ENCODE assay signal across 21 cellular contexts in genomic region chr17:49869038-49869374, GRCh38. TPM values are rescaled to one million over a fixed set of nuclear protein-coding genes. Genes with fewer than 3 reads are reported as not detected.
DNase-seq lines count a peak whose midpoint lies in the region; ATAC-seq, FAIRE-seq and TF ChIP-seq lines count a peak whose summit lies in the region.
"Had no signal": no experiment of that assay in that cellular context is flagged by ENCODE, and none has a peak within 500 bp of the region (broad histone marks: within the 10 kb centered on the region; RNA-seq: fewer than 3 reads in every experiment).

No MANE protein-coding gene starts in this region.

- peaks cover 1% of the 10 kb centered on the region for H3K36me3 Mint-ChIP-seq in astrocyte (ENCODE audit: low read depth, unreplicated experiment)
- H3K36me3 Mint-ChIP-seq: CD14-positive monocyte; CD4-positive, alpha-beta memory T cell; IgD-negative memory B cell had no signal

- no peak for FAIRE-seq in astrocyte (lab: Jason Lieb, UNC)
- FAIRE-seq: A204.1, GM12891, H1, HepG2 had no signal

- 0 out of 2 replicates have a peak, but pooled peaks cover 3% of the 10 kb centered on the region for H4K20me1 ChIP-seq in DND-41 (ENCODE audit: insufficient read depth, low read length)
- H4K20me1 ChIP-seq in astrocyte (ENCODE audit: insufficient read depth, low read length) = no peaks in the 10 kb centered on the region
- peaks cover 4% of the 10 kb centered on the region for H4K20me1 ChIP-seq in osteoblast (ENCODE audit: insufficient read depth, low read length)

- no peak overlapping the region for H2AFZ ChIP-seq in DND-41 (ENCODE audit: low read depth, low read length)
- no peak overlapping the region for H2AFZ ChIP-seq in astrocyte (ENCODE audit: low read depth, low read length)
- H2AFZ ChIP-seq in osteoblast (ENCODE audit: low read length) = no peak overlapping the region

- H3K4me1 Mint-ChIP-seq in astrocyte (ENCODE audit: low read depth, unreplicated experiment) = peaks cover 15% of the 10 kb centered on the region

- H3K9ac ChIP-seq in DND-41 (ENCODE audit: low read depth, low read length) = no peak overlapping the region
- H3K9ac ChIP-seq in astrocyte (ENCODE audit: low read length) = no peak overlapping the region

- H3K9me3 ChIP-seq in DND-41 (ENCODE audit: insufficient read depth, low read length, severe bottlenecking) (no peaks in the 10 kb centered on the region), astrocyte (ENCODE audit: insufficient read depth, low read depth, low read length) (no peaks in the 10 kb centered on the region), osteoblast (ENCODE audit: low read depth, low read length) (no peaks in the 10 kb centered on the region), stomach (no peaks in the 10 kb centered on the region)
- H3K9me3 ChIP-seq: BE2C had no signal

- DNase-seq in DND-41 (no peak), astrocyte (ENCODE audit: low read depth) (no peak), osteoblast (ENCODE audit: insufficient read length, low spot score, missing footprints) (peak; percentile 57), NCI-H187 treated with DMSO at 0.1 percent for 48 hours (lab: John Stamatoyannopoulos, UW) (no peak), stomach (no peak)
- DNase-seq: ACHN; BE2C; CD4-positive, alpha-beta memory T cell; DMS153; DMS79 treated with DMSO at 0.1 percent for 48 hours; EL; H9; KBM-7 had no signal

- H3K4me1 ChIP-seq in DND-41 (ENCODE audit: insufficient read depth, low read length) (0 out of 2 replicates have a peak, but pooled peaks cover 3% of the 10 kb centered on the region), astrocyte (ENCODE audit: insufficient read depth, low read length) (no peaks in the 10 kb centered on the region), osteoblast (ENCODE audit: insufficient read depth, low read length) (no peaks in the 10 kb centered on the region), stomach (no peaks in the 10 kb centered on the region)
- H3K4me1 ChIP-seq: BE2C had no signal

- peaks cover 31% of the 10 kb centered on the region for H3K27me3 Mint-ChIP-seq in astrocyte (ENCODE audit: low read depth, unreplicated experiment)

- H3K9me3 Mint-ChIP-seq in astrocyte (ENCODE audit: unreplicated experiment) = peaks cover 1% of the 10 kb centered on the region
- H3K9me3 Mint-ChIP-seq: CD4-positive, alpha-beta memory T cell; H9; IgD-negative memory B cell had no signal

- intact Hi-C loops in stomach (cut with DNase I; ENCODE audit: low total_unique reads) = no loop called here

- peak overlapping the region; percentile 66 for H3K27ac Mint-ChIP-seq in astrocyte (ENCODE audit: unreplicated experiment)
- H3K27ac Mint-ChIP-seq: CD14-positive monocyte, H9, IgD-negative memory B cell had no signal

- no peak overlapping the region for H3K4me2 ChIP-seq in DND-41 (ENCODE audit: insufficient read depth, low read length)
- H3K4me2 ChIP-seq in astrocyte (ENCODE audit: low read length) = no peak overlapping the region
- no peak overlapping the region for H3K4me2 ChIP-seq in osteoblast (ENCODE audit: insufficient read depth, low read length)

- no peaks in the 10 kb centered on the region for H3K36me3 ChIP-seq in DND-41 (ENCODE audit: insufficient read depth, low read length)
- no peaks in the 10 kb centered on the region for H3K36me3 ChIP-seq in astrocyte (ENCODE audit: insufficient read depth, low read length)
- H3K36me3 ChIP-seq in osteoblast (ENCODE audit: insufficient read depth, low read length) = no peaks in the 10 kb centered on the region
- H3K36me3 ChIP-seq in stomach = no peaks in the 10 kb centered on the region
- H3K36me3 ChIP-seq: BE2C had no signal

- H3K4me3 ChIP-seq in DND-41 (ENCODE audit: low read depth in 1 of 2, low read length in 2 of 2) (no peak overlapping the region), astrocyte (ENCODE audit: insufficient read depth, low read depth, low read length) (no peak overlapping the region), osteoblast (ENCODE audit: insufficient read depth, low read length) (no peak overlapping the region), stomach (no peak overlapping the region)

- WGBS in stomach, 5 donors = 16 to 47% (median 36%) methylated on average over 1 of the region's 1 CpG

- ATAC-seq in DND-41 (ENCODE audit: insufficient read depth, low read depth) (peak; percentile 24; the same call in 1 of the 3 replicates), GM18861 (IDR thresholded peaks at IDR 0.05; ENCODE audit: unreplicated experiment) (no peak)
- ATAC-seq: HepG2 had no signal

- H3K27ac ChIP-seq in DND-41 (ENCODE audit: low read length) (no peak overlapping the region), astrocyte (ENCODE audit: low read depth, low read length) (no peak overlapping the region), osteoblast (ENCODE audit: low read depth, low read length) (no peak overlapping the region), stomach (no peak overlapping the region)

- no peak overlapping the region for H3K4me3 Mint-ChIP-seq in astrocyte (ENCODE audit: unreplicated experiment)
- H3K4me3 Mint-ChIP-seq: CD14-positive monocyte, H9 had no signal

- TF ChIP-seq EP300 in stomach (IDR thresholded peaks at IDR 0.05) = no peak

- H3K27me3 ChIP-seq in DND-41 (ENCODE audit: insufficient read depth, low read length, poor library complexity) (peaks cover 2% of the 10 kb centered on the region), astrocyte (ENCODE audit: insufficient read depth, low read length) (peaks cover 7% of the 10 kb centered on the region), osteoblast (ENCODE audit: insufficient read depth, low read length) (peaks cover 9% of the 10 kb centered on the region), stomach (peaks cover 0 to 48% (median 0%) of the 10 kb centered on the region in 3 donors)

- TF ChIP-seq POLR2A in stomach (IDR thresholded peaks at IDR 0.05) = no peak

- H3K79me2 ChIP-seq in DND-41 (ENCODE audit: insufficient read depth, low read length) = no peaks in the 10 kb centered on the region
- no peaks in the 10 kb centered on the region for H3K79me2 ChIP-seq in astrocyte (ENCODE audit: insufficient read depth, low read length)
- H3K79me2 ChIP-seq in osteoblast (ENCODE audit: insufficient read depth, low read length) = no peaks in the 10 kb centered on the region

- TF ChIP-seq CTCF in DND-41 (IDR thresholded peaks at IDR 0.05; ENCODE audit: borderline replicate concordance, extremely low read depth, low read length, poor library complexity, severe bottlenecking) = no peak
- TF ChIP-seq CTCF in astrocyte (IDR thresholded peaks at IDR 0.05; ENCODE audit: insufficient read depth, low read depth, low read length) = no peak
- TF ChIP-seq CTCF in osteoblast (IDR thresholded peaks at IDR 0.05; ENCODE audit: extremely low read depth, low read depth, low read length) = no peak
- TF ChIP-seq CTCF in stomach (IDR thresholded peaks at IDR 0.05) = no peak

RNA-seq across cellular contexts. Expression of gene TAC4, which starts 21.1 kb away (rescaled TPM):
- total RNA-seq in astrocyte (not detected in 2 replicates), osteoblast (not detected in 2 replicates), stomach (not detected)
- polyA plus RNA-seq in stomach = not detected
- total RNA-seq: CD4-positive, alpha-beta memory T cell; G401; H1; H9; HepG2 had no signal
- polyA plus RNA-seq: CD14-positive monocyte; CD4-positive, alpha-beta memory T cell; HepG2; IgD-negative memory B cell had no signal
